ENCODE assay signal across 8 cellular contexts in the genomic region with DNA sequence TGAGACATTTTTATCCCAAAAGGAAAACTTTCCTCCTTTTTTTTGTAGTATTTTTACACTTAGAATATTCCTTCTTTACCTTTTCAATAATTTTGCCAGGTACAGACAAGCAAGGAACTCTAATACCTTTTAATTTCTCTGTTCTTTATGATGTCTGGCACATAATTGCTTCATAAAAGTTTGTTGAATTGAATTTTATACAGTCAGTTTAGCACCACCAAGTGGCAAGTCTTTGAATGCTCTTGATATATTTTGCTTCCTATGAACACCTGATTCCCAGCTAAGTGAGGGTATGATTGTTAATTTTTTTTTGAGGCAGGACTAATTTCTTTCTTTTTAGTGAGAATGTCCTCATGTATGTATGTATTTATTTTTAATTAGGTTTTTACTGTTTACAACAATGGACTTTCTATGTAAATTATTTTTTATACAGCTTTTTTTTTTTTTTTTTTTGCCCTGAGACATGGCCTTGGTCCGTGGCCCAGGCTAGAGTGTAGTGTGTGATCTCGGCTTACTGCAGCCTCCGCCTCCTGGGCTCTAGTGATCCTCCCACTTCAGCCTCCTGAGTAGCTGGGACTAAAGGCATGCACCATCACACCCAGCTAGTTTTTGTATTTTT. TPM values are rescaled to one million over a fixed set of nuclear protein-coding genes. Genes with fewer than 3 reads are reported as not detected.
DNase-seq lines count a peak whose midpoint lies in the region; ATAC-seq, FAIRE-seq and TF ChIP-seq lines count a peak whose summit lies in the region.

No MANE protein-coding gene starts in this region.

- H3K9me3 ChIP-seq in mucosa of descending colon, result no peaks in the 10 kb centered on the region

- DNase-seq in Ammon's horn (ENCODE audit: low spot score), result peak; percentile 19
- peak; percentile 4 for DNase-seq in NCI-H1694 treated with DMSO at 0.1 percent for 48 hours (lab: John Stamatoyannopoulos, UW)
- peak; percentile 55 for DNase-seq in bronchial epithelial cell (ENCODE audit: low read depth)
- peak in 1 of 3 donors; percentile 29 for DNase-seq in mucosa of descending colon
- DNase-seq in ecto neural progenitor cell (ENCODE audit: low spot score), result no peak
- DNase-seq in stimulated activated CD4-positive, alpha-beta T cell treated with anti-CD3 and anti-CD28 coated beads, Interleukin-4, amount 100 ng/mL, for 4 hours, result no peak

- intact Hi-C loops in mucosa of descending colon (cut with DNase I, micrococcal nuclease), result loop anchor here in 1 of 2 donors (10.0 kb wide), 1 partner anchor 62 kb away; no protein-coding TSS in a partner anchor

- TF ChIP-seq CTCF in bronchial epithelial cell (IDR thresholded peaks at IDR 0.05; ENCODE audit: insufficient read depth, low read length, severe bottlenecking) (peak; percentile 37), mucosa of descending colon (IDR thresholded peaks at IDR 0.05) (peak; percentile 36)

- H3K36me3 ChIP-seq in bronchial epithelial cell (ENCODE audit: control insufficient read depth, insufficient read depth, low read length) (no peaks in the 10 kb centered on the region), mucosa of descending colon (ENCODE audit: low read depth) (no peaks in the 10 kb centered on the region)

- peaks cover 9% of the 10 kb centered on the region for H3K4me1 ChIP-seq in mucosa of descending colon (ENCODE audit: low read depth)

- H3K27me3 ChIP-seq in bronchial epithelial cell (ENCODE audit: control insufficient read depth, insufficient read depth, low read length), result no peaks in the 10 kb centered on the region

- no peak overlapping the region for H3K4me3 ChIP-seq in bronchial epithelial cell (ENCODE audit: low read depth, low read length)
- no peak overlapping the region for H3K4me3 ChIP-seq in mucosa of descending colon

- ATAC-seq in GM18498 (IDR thresholded peaks at IDR 0.05; ENCODE audit: unreplicated experiment) (peak; percentile 51), mucosa of descending colon (peak; percentile 48), GM21717 (IDR thresholded peaks at IDR 0.05; ENCODE audit: unreplicated experiment) (no peak)

- FAIRE-seq in bronchial epithelial cell (lab: Jason Lieb, UNC), result no peak

RNA-seq across cellular contexts. Expression of a gene that starts 6.9 kb away (rescaled TPM):
- total RNA-seq in bronchial epithelial cell (11.5 and 15.8 TPM in 2 replicates), mucosa of descending colon (10 to 100 TPM; 29.8 to 47.7 (median 30.0) TPM)

Comparison
In these comparisons a context has a peak if more than half of its experiments do, and no peak if none do; other contexts are left out.
1. DNase-seq: peak in Ammon's horn (single experiment), NCI-H1694 treated with DMSO at 0.1 percent for 48 hours (single experiment) and bronchial epithelial cell (single experiment); none in ecto neural progenitor cell (single experiment) and stimulated activated CD4-positive, alpha-beta T cell treated with anti-CD3 and anti-CD28 coated beads, Interleukin-4, amount 100 ng/mL, for 4 hours (0 of 2).